Comparison of ENCODE assay signal across 8 cellular contexts in the genomic region with DNA sequence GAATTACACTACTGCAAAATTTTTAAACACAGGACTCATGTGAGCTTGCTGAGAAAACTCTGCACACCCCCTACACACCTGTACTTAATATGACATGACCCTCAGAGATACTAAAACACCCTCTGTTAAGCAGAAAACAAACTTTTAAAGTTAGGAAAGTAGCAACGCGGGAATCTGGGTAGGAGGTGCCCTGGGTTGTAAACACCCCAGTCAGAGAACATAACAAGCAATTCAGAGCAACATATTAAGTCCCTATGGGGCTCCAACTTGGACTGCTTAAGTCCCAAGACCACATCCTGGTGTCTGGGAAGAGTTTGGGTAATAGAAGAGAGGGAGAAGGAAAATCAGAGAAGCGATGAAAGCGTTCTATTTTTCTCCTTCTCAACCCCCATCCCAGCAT. TPM values are rescaled to one million over a fixed set of nuclear protein-coding genes. Genes with fewer than 3 reads are reported as not detected.
DNase-seq lines count a peak whose midpoint lies in the region; ATAC-seq and TF ChIP-seq lines count a peak whose summit lies in the region.

No MANE protein-coding gene starts in this region.

- no peaks in the 10 kb centered on the region for H3K36me3 ChIP-seq in lung (ENCODE audit: control insufficient read depth in 2 of 2, insufficient read depth in 2 of 2, low read length in 2 of 2)
- no peaks in the 10 kb centered on the region for H3K36me3 ChIP-seq in upper lobe of right lung

- H3K4me3 Mint-ChIP-seq in activated naive CD4-positive, alpha-beta T cell treated with anti-CD3 and anti-CD28 coated beads, Interleukin-2, amount 10 ng/mL, durations not matched to agents 7 days and 5 days: peak overlapping the region; percentile 97

- intact Hi-C loops in upper lobe of right lung (cut with DNase I): no loop called here

- no peaks in the 10 kb centered on the region for H3K9me3 ChIP-seq in lung (ENCODE audit: control insufficient read depth in 2 of 2, insufficient read depth in 1 of 2, low read length in 1 of 2)
- no peaks in the 10 kb centered on the region for H3K9me3 ChIP-seq in upper lobe of right lung

- H3K27ac Mint-ChIP-seq in activated naive CD4-positive, alpha-beta T cell treated with anti-CD3 and anti-CD28 coated beads, Interleukin-2, amount 10 ng/mL, durations not matched to agents 7 days and 5 days: peak overlapping the region; percentile 92

- H3K9me3 Mint-ChIP-seq in activated naive CD4-positive, alpha-beta T cell treated with anti-CD3 and anti-CD28 coated beads, Interleukin-2, amount 10 ng/mL, durations not matched to agents 7 days and 5 days: no peaks in the 10 kb centered on the region

- TF ChIP-seq CTCF in lung (IDR thresholded peaks at IDR 0.05; ENCODE audit: control extremely low read depth, extremely low read depth): no peak
- TF ChIP-seq CTCF in upper lobe of right lung (IDR thresholded peaks at IDR 0.05): no peak
- TF ChIP-seq CTCF in GM10266 (IDR thresholded peaks at IDR 0.05; ENCODE audit: control insufficient read depth, insufficient read depth, low read depth, missing control alignments): no peak

- WGBS in lung, 2 donors: 28 to 31% methylated on average over 4 of the region's 4 CpGs

- H3K4me3 ChIP-seq in lung: peak overlapping the region; percentile 65
- peak overlapping the region; percentile 71 for H3K4me3 ChIP-seq in upper lobe of right lung

- H3K36me3 Mint-ChIP-seq in activated naive CD4-positive, alpha-beta T cell treated with anti-CD3 and anti-CD28 coated beads, Interleukin-2, amount 10 ng/mL, durations not matched to agents 7 days and 5 days: peaks cover 5% of the 10 kb centered on the region

- H3K27me3 Mint-ChIP-seq in activated naive CD4-positive, alpha-beta T cell treated with anti-CD3 and anti-CD28 coated beads, Interleukin-2, amount 10 ng/mL, durations not matched to agents 7 days and 5 days: no peaks in the 10 kb centered on the region

- peaks cover 42% of the 10 kb centered on the region for H3K4me1 Mint-ChIP-seq in activated naive CD4-positive, alpha-beta T cell treated with anti-CD3 and anti-CD28 coated beads, Interleukin-2, amount 10 ng/mL, durations not matched to agents 7 days and 5 days

- H3K27ac ChIP-seq in lung (ENCODE audit: low read depth in 1 of 2, low read length in 1 of 2) (peak overlapping the region; percentile 81 to 91), upper lobe of right lung (peak overlapping the region; percentile 98)

- ATAC-seq in lung (ENCODE audit: insufficient read depth, low FRiP score) (no peak), upper lobe of right lung (no peak)

- CTCF ChIA-PET in activated naive CD4-positive, alpha-beta T cell treated with anti-CD3 and anti-CD28 coated beads, Interleukin-2, amount 10 ng/mL, durations not matched to agents 7 days and 5 days (lab: Charles Lee): interaction anchor here (1.9 kb wide), 1 partner anchor 51 kb away, joined by 5 read pairs; a partner anchor contains a TSS

- H3K4me1 ChIP-seq in lung (ENCODE audit: control insufficient read depth in 2 of 2, insufficient read depth in 2 of 2, low read length in 2 of 2): peaks cover 3 to 12% of the 10 kb centered on the region in 2 donors
- H3K4me1 ChIP-seq in upper lobe of right lung: peaks cover 20% of the 10 kb centered on the region

- DNase-seq in activated naive CD4-positive, alpha-beta T cell treated with anti-CD3 and anti-CD28 coated beads, Interleukin-2, amount 10 ng/mL, durations not matched to agents 7 days and 5 days: no peak
- no peak for DNase-seq in activated naive CD4-positive, alpha-beta T cell (lab: John Stamatoyannopoulos, UW)
- DNase-seq in astrocyte of the hippocampus (ENCODE audit: low read depth, low spot score) (peak; percentile 19), lung (ENCODE audit: low spot score) (no peak), upper lobe of right lung (no peak), NCI-H2196 treated with DMSO at 0.1 percent for 48 hours (lab: John Stamatoyannopoulos, UW; ENCODE audit: unreplicated experiment) (no peak), OCI-M2 (lab: John Stamatoyannopoulos, UW; ENCODE audit: unreplicated experiment) (no peak), GM10266 (ENCODE audit: extremely low spot score) (no peak)

- H3K27me3 ChIP-seq in lung (ENCODE audit: control insufficient read depth, insufficient read depth): no peaks in the 10 kb centered on the region
- no peaks in the 10 kb centered on the region for H3K27me3 ChIP-seq in upper lobe of right lung

RNA-seq across cellular contexts. Expression of a gene that starts 1.2 kb away (rescaled TPM):
- 10 to 100 TPM; 40.4 to 43.3 TPM for total RNA-seq in lung
- polyA plus RNA-seq in lung: 10 to 100 TPM; 16.8 to 22.9 TPM
- 54.0 TPM for total RNA-seq in upper lobe of right lung

RNA-seq across cellular contexts. Expression of a gene that starts 50.9 kb away (rescaled TPM):
- total RNA-seq in lung (100 to 1,000 TPM; 143 to 274 TPM), upper lobe of right lung (236 TPM)
- 100 to 1,000 TPM; 366 to 582 TPM for polyA plus RNA-seq in lung
